In genomic region chr16:48256579-48257177, GRCh38 we compare ENCODE assay signal across 20 cellular contexts. TPM values are rescaled to one million over a fixed set of nuclear protein-coding genes. Genes with fewer than 3 reads are reported as not detected.
DNase-seq lines count a peak whose midpoint lies in the region; ATAC-seq, FAIRE-seq and TF ChIP-seq lines count a peak whose summit lies in the region.
"Had no signal": no experiment of that assay in that cellular context is flagged by ENCODE, and none has a peak within 500 bp of the region (broad histone marks: within the 10 kb centered on the region; RNA-seq: fewer than 3 reads in every experiment).

No MANE protein-coding gene starts in this region.

- H3K27ac Mint-ChIP-seq in progenitor cell of endocrine pancreas, result peak overlapping the region; percentile 26
- H3K27ac Mint-ChIP-seq: B cell; CD4-positive, CD25-positive, alpha-beta regulatory T cell; H9 had no signal

- H3K4me3 ChIP-seq in HepG2 (replicated peaks in 1 of 3; ENCODE audit: insufficient read depth in 1 of 3, low read depth in 2 of 3, low read length in 3 of 3) (no peak overlapping the region), right lobe of liver (no peak overlapping the region), endocrine pancreas (ENCODE audit: control insufficient read depth, insufficient read depth, low read length) (peak overlapping the region; percentile 18)
- H3K4me3 ChIP-seq: BLaER1 treated with 17β-estradiol and CSF1 and Interleukin-3, amounts not matched to agents 10 nM and 100 nM; GM12878 had no signal

- in situ Hi-C loops in HepG2 (cut with HindIII; ENCODE audit: extremely low pct_ligation_motif_present, low pct_unique_long_range_greater_than_20kb), result no loop called here

- H4K20me1 ChIP-seq in HepG2 (ENCODE audit: insufficient read depth, low read length), result no peaks in the 10 kb centered on the region; the same call in 1 of the 2 replicates

- H3K9ac ChIP-seq in HepG2 (ENCODE audit: insufficient read depth, low read depth, low read length) (no peak overlapping the region), endocrine pancreas (ENCODE audit: control insufficient read depth, insufficient read depth, low read length) (no peak overlapping the region)
- H3K9ac ChIP-seq: BLaER1 treated with 17β-estradiol and CSF1 and Interleukin-3, amounts not matched to agents 10 nM and 100 nM had no signal

- no peak overlapping the region for H2AFZ ChIP-seq in HepG2 (ENCODE audit: low read length)

- H3K36me3 ChIP-seq in HepG2 (replicated peaks in 1 of 2; ENCODE audit: control insufficient read depth in 1 of 2, insufficient read depth in 2 of 2, low read length in 2 of 2) (peaks cover 23 to 79% of the 10 kb centered on the region in 2 experiments), right lobe of liver (peaks cover 6 to 83% (median 41%) of the 10 kb centered on the region in 4 donors), endocrine pancreas (ENCODE audit: control insufficient read depth, insufficient read depth, low read length) (no peaks in the 10 kb centered on the region)

- POLR2A ChIA-PET in HepG2 (lab: Yijun Ruan, JAX), result no interaction called here

- H3K4me1 ChIP-seq in HepG2 (ENCODE audit: insufficient read depth, low read length), result no peaks in the 10 kb centered on the region
- H3K4me1 ChIP-seq in right lobe of liver, result peaks cover 0 to 9% (median 3%) of the 10 kb centered on the region in 4 donors
- peaks cover 8% of the 10 kb centered on the region for H3K4me1 ChIP-seq in endocrine pancreas (ENCODE audit: control insufficient read depth, insufficient read depth, low read length)
- H3K4me1 ChIP-seq: BLaER1 treated with 17β-estradiol and CSF1 and Interleukin-3, amounts not matched to agents 10 nM and 100 nM had no signal

- no peaks in the 10 kb centered on the region for H3K9me3 ChIP-seq in HepG2 (ENCODE audit: low read length)
- H3K9me3 ChIP-seq in right lobe of liver, result no peaks in the 10 kb centered on the region
- no peaks in the 10 kb centered on the region for H3K9me3 ChIP-seq in endocrine pancreas (ENCODE audit: control insufficient read depth, low read length)
- H3K9me3 ChIP-seq: BLaER1 treated with 17β-estradiol and CSF1 and Interleukin-3, amounts not matched to agents 10 nM and 100 nM had no signal

- no peak for TF ChIP-seq RAD21 in HepG2 (CRISPR knock-in tag; IDR thresholded peaks at IDR 0.05)

- no peak for FAIRE-seq in HepG2 (lab: Jason Lieb, UNC)
- FAIRE-seq: GM12878, H1 had no signal

- no TSS peak for BruUV-seq in HepG2 (replicated peaks; lab: Mats Ljungman, UMichigan)

- H3K27me3 Mint-ChIP-seq in progenitor cell of endocrine pancreas, result no peaks in the 10 kb centered on the region
- H3K27me3 Mint-ChIP-seq: B cell; CD4-positive, CD25-positive, alpha-beta regulatory T cell; CD8-positive, alpha-beta memory T cell had no signal

- CTCF ChIA-PET in HepG2 (lab: Yijun Ruan, JAX; ENCODE audit: low intra/inter-chr PET ratio, low total read pairs), result interaction anchor here (2.6 kb wide), 1 partner anchor 25 kb away, joined by 19 read pairs; no protein-coding TSS in a partner anchor

- WGBS in HepG2 (ENCODE audit: low lambda C conversion rate), result 96% methylated on average over 7 of the region's 7 CpGs
- WGBS in right lobe of liver (ENCODE audit: insufficient coverage, low coverage, low lambda C conversion rate, missing lambda C conversion rate), result 80% methylated on average over 5 of the region's 7 CpGs

- H3K27me3 ChIP-seq in HepG2 (ENCODE audit: control insufficient read depth in 1 of 2, insufficient read depth in 2 of 2, low read length in 2 of 2), result no peaks in the 10 kb centered on the region
- no peaks in the 10 kb centered on the region for H3K27me3 ChIP-seq in right lobe of liver
- no peaks in the 10 kb centered on the region for H3K27me3 ChIP-seq in endocrine pancreas (ENCODE audit: control insufficient read depth, insufficient read depth, low read length)
- H3K27me3 ChIP-seq: BLaER1 treated with 17β-estradiol and CSF1 and Interleukin-3, amounts not matched to agents 10 nM and 100 nM had no signal

- no peak overlapping the region for H3K4me3 Mint-ChIP-seq in progenitor cell of endocrine pancreas (ENCODE audit: low read depth)
- H3K4me3 Mint-ChIP-seq: B cell; CD4-positive, CD25-positive, alpha-beta regulatory T cell; CD8-positive, alpha-beta memory T cell; H9 had no signal

- DNase-seq in HepG2 (ENCODE audit: low spot score) (no peak), right lobe of liver (no peak), progenitor cell of endocrine pancreas (ENCODE audit: low spot score, unreplicated experiment) (no peak), NCI-H146 treated with DMSO at 0.1 percent for 48 hours (lab: John Stamatoyannopoulos, UW; ENCODE audit: unreplicated experiment) (no peak), NCI-H1436 (lab: John Stamatoyannopoulos, UW) (no peak), NCI-H128 (lab: John Stamatoyannopoulos, UW; ENCODE audit: unreplicated experiment) (no peak)
- DNase-seq: CD4-positive, CD25-positive, alpha-beta regulatory T cell; CD8-positive, alpha-beta memory T cell; COR-L47; DMS 273 treated with DMSO at 0.1 percent for 48 hours; DMS53; DND-41; EL; H9 had no signal

- ATAC-seq in HepG2, result no peak
- no peak for ATAC-seq in right lobe of liver
- ATAC-seq: GM12878 had no signal

- intact Hi-C loops in HepG2 (cut with micrococcal nuclease; ENCODE audit: unreplicated experiment) (loop anchor here (1.0 kb wide), 1 partner anchor 27 kb away; no protein-coding TSS in a partner anchor), right lobe of liver (cut with DNase I) (loop anchor here in 1 of 2 donors (10.0 kb wide), 2 partner anchors 48 to 278 kb away; no protein-coding TSS in a partner anchor)

- TF ChIP-seq EP300 in HepG2 (IDR thresholded peaks at IDR 0.05; ENCODE audit: low read depth in 2 of 2, low read length in 2 of 2), result no peak
- TF ChIP-seq EP300 in HepG2 (CRISPR knock-in tag; IDR thresholded peaks at IDR 0.05; ENCODE audit: borderline replicate concordance), result no peak

- H3K27ac ChIP-seq in HepG2 (ENCODE audit: extremely low read length, insufficient read depth, low read length) (no peak overlapping the region), right lobe of liver (no peak overlapping the region)
- H3K27ac ChIP-seq: BLaER1 treated with 17β-estradiol and CSF1 and Interleukin-3, amounts not matched to agents 10 nM and 100 nM had no signal

- H3K79me2 ChIP-seq in HepG2 (ENCODE audit: insufficient read depth, low read length), result peaks cover 3% of the 10 kb centered on the region

- TF ChIP-seq CTCF in HepG2 (CRISPR knock-in tag; IDR thresholded peaks at IDR 0.05) (no peak), right lobe of liver (IDR thresholded peaks at IDR 0.05) (no peak), progenitor cell of endocrine pancreas (IDR thresholded peaks at IDR 0.05; ENCODE audit: unreplicated experiment) (no peak)

- TF ChIP-seq POLR2A in HepG2 (IDR thresholded peaks at IDR 0.05; ENCODE audit: insufficient read depth in 1 of 2, low read depth in 2 of 2, low read length in 2 of 2) (no peak), right lobe of liver (IDR thresholded peaks at IDR 0.05) (no peak)

- peaks cover 3% of the 10 kb centered on the region for H3K4me1 Mint-ChIP-seq in progenitor cell of endocrine pancreas (ENCODE audit: low read depth)
- H3K4me1 Mint-ChIP-seq: B cell, H9 had no signal

- peaks cover 23% of the 10 kb centered on the region for H3K36me3 Mint-ChIP-seq in progenitor cell of endocrine pancreas (ENCODE audit: insufficient read depth)

- no peaks in the 10 kb centered on the region for H3K9me3 Mint-ChIP-seq in progenitor cell of endocrine pancreas (ENCODE audit: low read depth)
- H3K9me3 Mint-ChIP-seq: CD4-positive, CD25-positive, alpha-beta regulatory T cell; CD8-positive, alpha-beta memory T cell; H9 had no signal

- H3K4me2 ChIP-seq in HepG2 (ENCODE audit: low read depth, low read length), result no peak overlapping the region
- H3K4me2 ChIP-seq: BLaER1 treated with 17β-estradiol and CSF1 and Interleukin-3, amounts not matched to agents 10 nM and 100 nM had no signal

RNA-seq across cellular contexts. Expression of gene ABCC11, which starts 9.3 kb away (rescaled TPM):
- total RNA-seq in HepG2 (2016; rRNA removed; fragmentation: Illumina TruSeq; extraction: Trizol), result 1.0 and 1.2 TPM in 2 replicates
- total RNA-seq in HepG2 (2016; cell fraction: cytosol; rRNA removed; fragmentation: Illumina TruSeq; extraction: Trizol; ENCODE audit: low read depth), result 0.09 and 0.20 TPM in 2 replicates
- 0.89 and 1.7 TPM in 2 replicates for total RNA-seq in HepG2 (2016; cell fraction: insoluble cytoplasmic fraction; rRNA removed; fragmentation: Illumina TruSeq; extraction: Trizol)
- total RNA-seq in HepG2 (2016; cell fraction: membrane; rRNA removed; fragmentation: Illumina TruSeq; extraction: Trizol), result 0.34 and 0.62 TPM in 2 replicates
- 0.62 and 0.81 TPM in 2 replicates for total RNA-seq in HepG2 (2016; cell fraction: nucleus; rRNA removed; fragmentation: Illumina TruSeq; extraction: Trizol)
- 1.4 and 2.2 TPM in 2 replicates for polyA plus RNA-seq in HepG2 (2011; rRNA removed)
- 1.1 and 1.3 TPM in 2 replicates for polyA plus RNA-seq in HepG2 (2011; cell fraction: cytosol; rRNA removed)
- 1.2 and 1.6 TPM in 2 replicates for polyA plus RNA-seq in HepG2 (2011; cell fraction: nucleus; rRNA removed)
- polyA plus RNA-seq in HepG2 (2012), result 0.80 and 1.1 TPM in 2 replicates
- 0.10 and 0.20 TPM in 2 replicates for polyA plus RNA-seq in HepG2 (2016; cell fraction: cytosol; fragmentation: Illumina TruSeq; extraction: Trizol; ENCODE audit: low read depth)
- 1.0 and 1.2 TPM in 2 replicates for polyA plus RNA-seq in HepG2 (2016; cell fraction: insoluble cytoplasmic fraction; fragmentation: Illumina TruSeq; extraction: Trizol; ENCODE audit: low read depth)
- polyA plus RNA-seq in HepG2 (2016; cell fraction: membrane; fragmentation: Illumina TruSeq; extraction: Trizol; ENCODE audit: low read depth), result 0.32 and 0.61 TPM in 2 replicates
- 0.83 and 1.9 TPM in 2 replicates for polyA plus RNA-seq in HepG2 (2016; cell fraction: nucleus; fragmentation: Illumina TruSeq; extraction: Trizol; ENCODE audit: insufficient read depth, low read depth)
- 0.51 and 3.8 TPM in 2 replicates for polyA minus RNA-seq in HepG2 (2011; rRNA and poly(A)+ RNA removed; ENCODE audit: low replicate concordance)
- 0.88 and 1.8 TPM in 2 replicates for polyA minus RNA-seq in HepG2 (2011; cell fraction: cytosol; rRNA and poly(A)+ RNA removed)
- 0.64 and 1.4 TPM in 2 replicates for polyA minus RNA-seq in HepG2 (2011; cell fraction: nucleus; rRNA and poly(A)+ RNA removed)
- 1 to 10 TPM; 2.1 to 7.6 (median 3.3) TPM for total RNA-seq in right lobe of liver
- total RNA-seq in progenitor cell of endocrine pancreas, result 0.91 and 1.5 TPM in 2 replicates
- total RNA-seq: A172; B cell; CD4-positive, CD25-positive, alpha-beta regulatory T cell; GM12878; H1 had no signal
- polyA plus RNA-seq: CD8-positive, alpha-beta memory T cell had no signal

RNA-seq across cellular contexts. Expression of gene LONP2, which starts 12.6 kb away (rescaled TPM):
- total RNA-seq in HepG2 (2016; rRNA removed; fragmentation: Illumina TruSeq; extraction: Trizol) (63.3 and 85.6 TPM in 2 replicates), right lobe of liver (100 to 1,000 TPM; 102 to 164 (median 153) TPM), progenitor cell of endocrine pancreas (65.3 and 66.4 TPM in 2 replicates)
- 26.7 and 27.2 TPM in 2 replicates for total RNA-seq in HepG2 (2016; cell fraction: cytosol; rRNA removed; fragmentation: Illumina TruSeq; extraction: Trizol; ENCODE audit: low read depth)
- 63.0 and 78.4 TPM in 2 replicates for total RNA-seq in HepG2 (2016; cell fraction: insoluble cytoplasmic fraction; rRNA removed; fragmentation: Illumina TruSeq; extraction: Trizol)
- 27.7 and 32.4 TPM in 2 replicates for total RNA-seq in HepG2 (2016; cell fraction: membrane; rRNA removed; fragmentation: Illumina TruSeq; extraction: Trizol)
- total RNA-seq in HepG2 (2016; cell fraction: nucleus; rRNA removed; fragmentation: Illumina TruSeq; extraction: Trizol), result 49.5 and 56.4 TPM in 2 replicates
- 39.2 and 41.3 TPM in 2 replicates for polyA plus RNA-seq in HepG2 (2011; rRNA removed)
- 22.8 and 26.7 TPM in 2 replicates for polyA plus RNA-seq in HepG2 (2011; cell fraction: cytosol; rRNA removed)
- polyA plus RNA-seq in HepG2 (2011; cell fraction: nucleus; rRNA removed), result 42.5 and 46.5 TPM in 2 replicates
- polyA plus RNA-seq in HepG2 (2012), result 26.7 and 35.9 TPM in 2 replicates
- 3.8 and 4.6 TPM in 2 replicates for polyA plus RNA-seq in HepG2 (2016; cell fraction: cytosol; fragmentation: Illumina TruSeq; extraction: Trizol; ENCODE audit: low read depth)
- polyA plus RNA-seq in HepG2 (2016; cell fraction: insoluble cytoplasmic fraction; fragmentation: Illumina TruSeq; extraction: Trizol; ENCODE audit: low read depth), result 47.9 and 51.0 TPM in 2 replicates
- 7.6 and 10.0 TPM in 2 replicates for polyA plus RNA-seq in HepG2 (2016; cell fraction: membrane; fragmentation: Illumina TruSeq; extraction: Trizol; ENCODE audit: low read depth)
- 47.6 and 48.7 TPM in 2 replicates for polyA plus RNA-seq in HepG2 (2016; cell fraction: nucleus; fragmentation: Illumina TruSeq; extraction: Trizol; ENCODE audit: insufficient read depth, low read depth)
- 88.6 and 115 TPM in 2 replicates for polyA minus RNA-seq in HepG2 (2011; rRNA and poly(A)+ RNA removed; ENCODE audit: low replicate concordance)
- polyA minus RNA-seq in HepG2 (2011; cell fraction: cytosol; rRNA and poly(A)+ RNA removed), result 55.5 and 68.8 TPM in 2 replicates
- 91.2 and 118 TPM in 2 replicates for polyA minus RNA-seq in HepG2 (2011; cell fraction: nucleus; rRNA and poly(A)+ RNA removed)
